In the genomic region with DNA sequence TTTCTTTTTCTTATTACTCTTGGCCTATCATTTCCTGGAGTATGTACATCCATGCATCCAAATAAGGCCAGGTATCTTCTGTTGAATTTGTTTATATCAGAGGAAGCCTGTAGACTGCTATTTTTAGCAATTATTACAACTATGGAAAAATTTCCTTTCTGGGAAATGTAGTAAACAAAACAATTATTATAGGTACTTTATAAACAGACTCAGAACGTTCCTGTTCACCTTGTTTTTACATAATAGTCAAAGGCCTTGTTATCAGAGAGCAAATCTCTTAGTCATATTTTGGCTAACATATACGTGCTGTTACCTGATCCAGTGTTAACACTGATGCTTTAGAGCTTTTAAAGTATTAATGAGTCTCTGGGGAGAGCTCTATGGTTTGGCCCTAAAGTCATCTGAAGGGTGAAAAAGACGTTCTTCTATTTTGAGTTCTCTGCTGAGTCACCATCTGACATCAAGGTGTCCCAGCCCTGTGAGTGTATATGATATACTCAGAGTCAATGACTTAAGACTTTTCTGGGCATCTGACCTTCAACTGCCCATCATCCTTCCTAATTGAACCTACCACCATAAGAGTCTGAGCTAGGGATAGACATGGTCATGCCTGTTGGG, we compare ENCODE assay signal across 12 cellular contexts. TPM values are rescaled to one million over a fixed set of nuclear protein-coding genes. Genes with fewer than 3 reads are reported as not detected.
DNase-seq lines count a peak whose midpoint lies in the region; ATAC-seq, FAIRE-seq and TF ChIP-seq lines count a peak whose summit lies in the region.
"Had no signal": no experiment of that assay in that cellular context is flagged by ENCODE, and none has a peak within 500 bp of the region (broad histone marks: within the 10 kb centered on the region; RNA-seq: fewer than 3 reads in every experiment).

No MANE protein-coding gene starts in this region.

- TF ChIP-seq CTCF in GM06990 (IDR thresholded peaks at IDR 0.05; ENCODE audit: insufficient read depth, low read length, poor library complexity, severe bottlenecking) (no peak), astrocyte (IDR thresholded peaks at IDR 0.05; ENCODE audit: insufficient read depth, low read depth, low read length) (no peak)

- no peak overlapping the region for H3K27ac Mint-ChIP-seq in astrocyte (ENCODE audit: unreplicated experiment)
- H3K27ac Mint-ChIP-seq in naive thymus-derived CD8-positive, alpha-beta T cell: no peak overlapping the region
- H3K27ac Mint-ChIP-seq: activated CD8-positive, alpha-beta memory T cell treated with anti-CD3 and anti-CD28 coated beads, Interleukin-2, amount 10 ng/mL, durations not matched to agents 7 days and 5 days; immature natural killer cell had no signal

- no peak overlapping the region for H3K27ac ChIP-seq in astrocyte (ENCODE audit: low read depth, low read length)
- peak overlapping the region; percentile 74 for H3K27ac ChIP-seq in muscle layer of colon (ENCODE audit: low read depth, low read length)

- H2AFZ ChIP-seq in astrocyte (ENCODE audit: low read depth, low read length): no peak overlapping the region

- H3K36me3 ChIP-seq in GM06990 (ENCODE audit: control insufficient read depth, insufficient read depth, low read length): no peaks in the 10 kb centered on the region
- H3K36me3 ChIP-seq in astrocyte (ENCODE audit: insufficient read depth, low read length): no peaks in the 10 kb centered on the region
- H3K36me3 ChIP-seq in muscle layer of colon (ENCODE audit: insufficient read depth, low read length): no peaks in the 10 kb centered on the region

- no peaks in the 10 kb centered on the region for H3K79me2 ChIP-seq in astrocyte (ENCODE audit: insufficient read depth, low read length)

- FAIRE-seq in astrocyte (lab: Jason Lieb, UNC): no peak
- FAIRE-seq: G401.6 had no signal

- peaks cover 12% of the 10 kb centered on the region for H3K4me1 Mint-ChIP-seq in astrocyte (ENCODE audit: low read depth, unreplicated experiment)
- no peaks in the 10 kb centered on the region for H3K4me1 Mint-ChIP-seq in naive thymus-derived CD8-positive, alpha-beta T cell
- H3K4me1 Mint-ChIP-seq: activated CD8-positive, alpha-beta memory T cell treated with anti-CD3 and anti-CD28 coated beads, Interleukin-2, amount 10 ng/mL, durations not matched to agents 7 days and 5 days; immature natural killer cell had no signal

- peaks cover 3% of the 10 kb centered on the region for H3K27me3 Mint-ChIP-seq in astrocyte (ENCODE audit: low read depth, unreplicated experiment)
- peaks cover 0 to 5% (median 0%) of the 10 kb centered on the region in 5 donors for H3K27me3 Mint-ChIP-seq in naive thymus-derived CD8-positive, alpha-beta T cell
- H3K27me3 Mint-ChIP-seq: IgD-negative memory B cell had no signal

- no peaks in the 10 kb centered on the region for H3K27me3 ChIP-seq in GM06990 (replicated peaks; ENCODE audit: control insufficient read depth, insufficient read depth, low read length)
- H3K27me3 ChIP-seq in astrocyte (ENCODE audit: insufficient read depth, low read length): no peaks in the 10 kb centered on the region
- no peaks in the 10 kb centered on the region for H3K27me3 ChIP-seq in muscle layer of colon (ENCODE audit: control insufficient read depth in 1 of 2, insufficient read depth in 2 of 2, low read length in 2 of 2)

- H3K36me3 Mint-ChIP-seq in astrocyte (ENCODE audit: low read depth, unreplicated experiment): peaks cover 6% of the 10 kb centered on the region
- peaks cover 0 to 20% (median 3%) of the 10 kb centered on the region in 3 donors for H3K36me3 Mint-ChIP-seq in naive thymus-derived CD8-positive, alpha-beta T cell

- no peak overlapping the region for H3K9ac ChIP-seq in astrocyte (ENCODE audit: low read length)
- H3K9ac ChIP-seq in muscle layer of colon (ENCODE audit: low read length): peak overlapping the region; percentile 60

- peaks cover 2% of the 10 kb centered on the region for H3K9me3 Mint-ChIP-seq in astrocyte (ENCODE audit: unreplicated experiment)
- peaks cover 0 to 28% (median 13%) of the 10 kb centered on the region in 9 donors for H3K9me3 Mint-ChIP-seq in naive thymus-derived CD8-positive, alpha-beta T cell

- H3K4me1 ChIP-seq in astrocyte (ENCODE audit: insufficient read depth, low read length) (peaks cover 10% of the 10 kb centered on the region), muscle layer of colon (ENCODE audit: insufficient read depth, low read length) (peaks cover 79% of the 10 kb centered on the region)

- H3K4me3 Mint-ChIP-seq in astrocyte (ENCODE audit: unreplicated experiment): no peak overlapping the region
- H3K4me3 Mint-ChIP-seq in naive thymus-derived CD8-positive, alpha-beta T cell: no peak overlapping the region
- H3K4me3 Mint-ChIP-seq: activated CD8-positive, alpha-beta memory T cell treated with anti-CD3 and anti-CD28 coated beads, Interleukin-2, amount 10 ng/mL, durations not matched to agents 7 days and 5 days; IgD-negative memory B cell; immature natural killer cell had no signal

- peak; percentile 77 for ATAC-seq in HG03565 (IDR thresholded peaks at IDR 0.05; ENCODE audit: unreplicated experiment)
- ATAC-seq in naive thymus-derived CD8-positive, alpha-beta T cell: no peak
- ATAC-seq: activated CD8-positive, alpha-beta memory T cell treated with anti-CD3 and anti-CD28 coated beads, Interleukin-2, amount 10 ng/mL, durations not matched to agents 7 days and 5 days had no signal

- H4K20me1 ChIP-seq in astrocyte (ENCODE audit: insufficient read depth, low read length): no peaks in the 10 kb centered on the region

- H3K4me2 ChIP-seq in astrocyte (ENCODE audit: low read length): no peak overlapping the region

- POLR2A ChIA-PET in naive thymus-derived CD8-positive, alpha-beta T cell (lab: Charles Lee): no interaction called here

- H3K9me3 ChIP-seq in astrocyte (ENCODE audit: insufficient read depth, low read depth, low read length): no peaks in the 10 kb centered on the region
- H3K9me3 ChIP-seq in muscle layer of colon (ENCODE audit: low read length): no peaks in the 10 kb centered on the region

- DNase-seq in GM06990 (ENCODE audit: extremely low read depth, insufficient read length): peak; percentile 30
- DNase-seq in astrocyte (ENCODE audit: low read depth): peak; percentile 79
- no peak for DNase-seq in hippocampal formation (lab: John Stamatoyannopoulos, UW)
- DNase-seq in naive thymus-derived CD8-positive, alpha-beta T cell: no peak
- no peak for DNase-seq in NCI-H1417 treated with DMSO at 0.1 percent for 48 hours (lab: John Stamatoyannopoulos, UW)
- DNase-seq in islet precursor cell: no peak
- DNase-seq: activated CD8-positive, alpha-beta memory T cell treated with anti-CD3 and anti-CD28 coated beads, Interleukin-2, amount 10 ng/mL, durations not matched to agents 7 days and 5 days; immature natural killer cell had no signal

- no peak overlapping the region for H3K4me3 ChIP-seq in GM06990 (replicated peaks; ENCODE audit: low read depth, low read length)
- H3K4me3 ChIP-seq in astrocyte (ENCODE audit: insufficient read depth, low read depth, low read length): no peak overlapping the region
- peak overlapping the region in 1 of 2 donors; percentile 31 for H3K4me3 ChIP-seq in muscle layer of colon (ENCODE audit: low read depth in 1 of 2, low read length in 2 of 2)

RNA-seq across cellular contexts. Expression of a gene that starts 7.3 kb away (rescaled TPM):
- total RNA-seq in astrocyte: 0.25 and 0.34 TPM in 2 replicates
- not detected for total RNA-seq in naive thymus-derived CD8-positive, alpha-beta T cell
- not detected for polyA plus RNA-seq in naive thymus-derived CD8-positive, alpha-beta T cell
- total RNA-seq: activated CD8-positive, alpha-beta memory T cell treated with anti-CD3 and anti-CD28 coated beads, Interleukin-2, amount 10 ng/mL, durations not matched to agents 7 days and 5 days had no signal
- polyA plus RNA-seq: IgD-negative memory B cell, immature natural killer cell had no signal

Comparison
In these comparisons a context has a peak if more than half of its experiments do, and no peak if none do; other contexts are left out.
1. DNase-seq: peak in GM06990 (single experiment) and astrocyte (single experiment); none in hippocampal formation (0 of 2), naive thymus-derived CD8-positive, alpha-beta T cell (0 of 10), NCI-H1417 treated with DMSO at 0.1 percent for 48 hours (single experiment) and islet precursor cell (single experiment).